12 cellular contexts compared by ENCODE assay signal in genomic region chr9:136615631-136616306, GRCh38. TPM values are rescaled to one million over a fixed set of nuclear protein-coding genes. Genes with fewer than 3 reads are reported as not detected.
DNase-seq lines count a peak whose midpoint lies in the region; ATAC-seq and TF ChIP-seq lines count a peak whose summit lies in the region.
"Had no signal": no experiment of that assay in that cellular context is flagged by ENCODE, and none has a peak within 500 bp of the region (broad histone marks: within the 10 kb centered on the region; RNA-seq: fewer than 3 reads in every experiment).

No MANE protein-coding gene starts in this region.

- H3K36me3 ChIP-seq in RWPE2 (ENCODE audit: low read depth) (no peaks in the 10 kb centered on the region), iPS-15b (ENCODE audit: control insufficient read depth, insufficient read depth, low read length) (no peaks in the 10 kb centered on the region), ovary (no peaks in the 10 kb centered on the region)
- H3K36me3 ChIP-seq: vagina had no signal

- H3K36me3 Mint-ChIP-seq in natural killer cell: no peaks in the 10 kb centered on the region
- no peaks in the 10 kb centered on the region for H3K36me3 Mint-ChIP-seq in natural killer cell treated with Interleukin-12 subunit alpha and Interleukin-12 subunit beta and Interleukin-15 and Interleukin-18, amount 100 ng/mL, for 72 hours
- H3K36me3 Mint-ChIP-seq: T-cell had no signal

- H3K4me3 Mint-ChIP-seq in natural killer cell: peak overlapping the region; percentile 17
- no peak overlapping the region for H3K4me3 Mint-ChIP-seq in natural killer cell treated with Interleukin-12 subunit alpha and Interleukin-12 subunit beta and Interleukin-15 and Interleukin-18, amount 100 ng/mL, for 72 hours
- H3K4me3 Mint-ChIP-seq: T-cell had no signal

- peak overlapping the region; percentile 84 to 89 for H3K27ac Mint-ChIP-seq in natural killer cell
- H3K27ac Mint-ChIP-seq in natural killer cell treated with Interleukin-12 subunit alpha and Interleukin-12 subunit beta and Interleukin-15 and Interleukin-18, amount 100 ng/mL, for 72 hours: peak overlapping the region in 1 of 2 donors; percentile 69
- H3K27ac Mint-ChIP-seq: T-cell had no signal

- TF ChIP-seq EP300 in ovary (IDR thresholded peaks at IDR 0.05): no peak

- no peaks in the 10 kb centered on the region for H3K27me3 Mint-ChIP-seq in natural killer cell (ENCODE audit: low read depth in 2 of 2)
- no peaks in the 10 kb centered on the region for H3K27me3 Mint-ChIP-seq in natural killer cell treated with Interleukin-12 subunit alpha and Interleukin-12 subunit beta and Interleukin-15 and Interleukin-18, amount 100 ng/mL, for 72 hours
- H3K27me3 Mint-ChIP-seq: T-cell had no signal

- H3K9me3 Mint-ChIP-seq in natural killer cell: no peaks in the 10 kb centered on the region
- H3K9me3 Mint-ChIP-seq in natural killer cell treated with Interleukin-12 subunit alpha and Interleukin-12 subunit beta and Interleukin-15 and Interleukin-18, amount 100 ng/mL, for 72 hours: no peaks in the 10 kb centered on the region
- H3K9me3 Mint-ChIP-seq: T-cell had no signal

- no peaks in the 10 kb centered on the region for H3K9me3 ChIP-seq in RWPE2 (ENCODE audit: severe bottlenecking)
- H3K9me3 ChIP-seq in iPS-15b (ENCODE audit: control insufficient read depth, insufficient read depth, low read length): no peaks in the 10 kb centered on the region
- no peaks in the 10 kb centered on the region for H3K9me3 ChIP-seq in ovary
- H3K9me3 ChIP-seq: vagina had no signal

- peaks cover 44 to 52% of the 10 kb centered on the region in 2 donors for H3K4me1 Mint-ChIP-seq in natural killer cell
- peaks cover 28 to 36% of the 10 kb centered on the region in 2 donors for H3K4me1 Mint-ChIP-seq in natural killer cell treated with Interleukin-12 subunit alpha and Interleukin-12 subunit beta and Interleukin-15 and Interleukin-18, amount 100 ng/mL, for 72 hours (ENCODE audit: low read depth in 2 of 2)

- no peak for TF ChIP-seq POLR2A in ovary (IDR thresholded peaks at IDR 0.05)

- H3K27me3 ChIP-seq in RWPE2 (ENCODE audit: insufficient read depth, poor library complexity, severe bottlenecking): no peaks in the 10 kb centered on the region
- no peaks in the 10 kb centered on the region for H3K27me3 ChIP-seq in iPS-15b (ENCODE audit: control insufficient read depth, insufficient read depth, low read length)
- H3K27me3 ChIP-seq in ovary: no peaks in the 10 kb centered on the region
- H3K27me3 ChIP-seq: vagina had no signal

- H3K4me3 ChIP-seq in RWPE2 (ENCODE audit: severe bottlenecking) (no peak overlapping the region), iPS-15b (ENCODE audit: low read depth, low read length) (no peak overlapping the region), ovary (no peak overlapping the region)
- H3K4me3 ChIP-seq: vagina had no signal

- H3K4me1 ChIP-seq in RWPE2 (ENCODE audit: insufficient read depth, poor library complexity, severe bottlenecking): peaks cover 3% of the 10 kb centered on the region
- H3K4me1 ChIP-seq in iPS-15b (ENCODE audit: control insufficient read depth, insufficient read depth, low read length): no peaks in the 10 kb centered on the region
- H3K4me1 ChIP-seq in ovary (ENCODE audit: insufficient read depth): no peaks in the 10 kb centered on the region

- no peak for DNase-seq in natural killer cell
- no peak for DNase-seq in natural killer cell treated with Interleukin-12 subunit alpha and Interleukin-12 subunit beta and Interleukin-15 and Interleukin-18, amount 100 ng/mL, for 72 hours (ENCODE audit: low spot score)
- no peak for DNase-seq in RWPE2 (ENCODE audit: low spot score)
- DNase-seq in ureter (ENCODE audit: low spot score): peak; percentile 42
- no peak for DNase-seq in ovary
- no peak for DNase-seq in amniotic stem cell (lab: John Stamatoyannopoulos, UW)
- DNase-seq: anterior cingulate cortex; effector CD4-positive, alpha-beta T cell; T-cell had no signal

- peak overlapping the region; percentile 37 for H3K9ac ChIP-seq in iPS-15b (ENCODE audit: low read depth, low read length)

- ATAC-seq in natural killer cell (peak in 2 of 3 donors; percentile 14 to 19), RWPE2 (ENCODE audit: low read depth) (peak; percentile 26)
- no peak for ATAC-seq in natural killer cell treated with Interleukin-12 subunit alpha and Interleukin-12 subunit beta and Interleukin-15 and Interleukin-18, amount 100 ng/mL, for 72 hours
- ATAC-seq in activated CD4-positive, CD25-positive, alpha-beta regulatory T cell treated with anti-CD3 and anti-CD28 coated beads, Interleukin-2, amount 50 U/mL, for 24 hours: no peak
- ATAC-seq: T-cell had no signal

- no peak for TF ChIP-seq CTCF in natural killer cell (IDR thresholded peaks at IDR 0.05)
- no peak for TF ChIP-seq CTCF in RWPE2 (IDR thresholded peaks at IDR 0.05; ENCODE audit: poor library complexity, severe bottlenecking)
- TF ChIP-seq CTCF in ovary (IDR thresholded peaks at IDR 0.05): no peak

- 76 to 80% (median 78%) methylated on average over 12 to 17 of the region's 17 CpGs for WGBS in ovary, 3 donors

- H3K27ac ChIP-seq in RWPE2 (ENCODE audit: poor library complexity, severe bottlenecking): no peak overlapping the region
- H3K27ac ChIP-seq in ovary: no peak overlapping the region
- H3K27ac ChIP-seq: vagina had no signal

- intact Hi-C loops in natural killer cell (cut with micrococcal nuclease) (loop anchor here (5.0 to 10.0 kb wide), 2 partner anchors 51 to 78 kb away; no protein-coding TSS in a partner anchor), ovary (cut with DNase I) (no loop called here)

RNA-seq across cellular contexts. Expression of gene EGFL7, which starts 46.9 kb away (rescaled TPM):
- total RNA-seq in natural killer cell: under 1 TPM; 0.28 to 0.47 (median 0.29) TPM
- total RNA-seq in natural killer cell treated with Interleukin-12 subunit alpha and Interleukin-12 subunit beta and Interleukin-15 and Interleukin-18, amount 100 ng/mL, for 72 hours: under 1 TPM; 0.36 to 0.52 TPM
- 109 TPM for total RNA-seq in ureter
- 100 to 1,000 TPM in 1 of 7 donors, 10 to 100 TPM in 6; 27.1 to 113 (median 43.4) TPM for total RNA-seq in ovary
- polyA plus RNA-seq in ovary: 100 to 1,000 TPM in 1 of 2 donors, under 1 TPM in 1; 0.18 to 105 TPM

Comparison
In these comparisons a context has a peak if more than half of its experiments do, and no peak if none do; other contexts are left out.
1. ATAC-seq: peak in natural killer cell (2 of 3) and RWPE2 (single experiment); none in natural killer cell treated with Interleukin-12 subunit alpha and Interleukin-12 subunit beta and Interleukin-15 and Interleukin-18, amount 100 ng/mL, for 72 hours (0 of 2) and activated CD4-positive, CD25-positive, alpha-beta regulatory T cell treated with anti-CD3 and anti-CD28 coated beads, Interleukin-2, amount 50 U/mL, for 24 hours (0 of 2).
2. RNA of gene EGFL7, which starts 46.9 kb away (total RNA-seq): 109 TPM in ureter (single experiment) and 27.1 to 113 TPM in ovary; 0.36 to 0.52 TPM in natural killer cell treated with Interleukin-12 subunit alpha and Interleukin-12 subunit beta and Interleukin-15 and Interleukin-18, amount 100 ng/mL, for 72 hours and 0.28 to 0.47 TPM in natural killer cell; every median in the first group is over 10 times any median in the second.